ENCODE assay signal across 22 cellular contexts in genomic region chr7:25922296-25922695, GRCh38.
"Had no signal": no experiment of that assay in that cellular context is flagged by ENCODE, and none has a peak within 500 bp of the region (broad histone marks: within the 10 kb centered on the region; RNA-seq: fewer than 3 reads in every experiment).

No MANE protein-coding gene starts in this region.

- H3K27me3 ChIP-seq: brain microvascular endothelial cell, colonic mucosa, hepatocyte, pancreas, right lobe of liver, testis, upper lobe of left lung had no signal

- H3K4me3 ChIP-seq: colonic mucosa, esophagus squamous epithelium, hepatocyte, lower lobe of right lung, pancreas, right lobe of liver, testis, upper lobe of left lung had no signal

- H3K4me2 ChIP-seq: hepatocyte had no signal

- H3K27ac ChIP-seq: brain microvascular endothelial cell, colonic mucosa, esophagus squamous epithelium, hepatocyte, lower lobe of right lung, neutrophil, pancreas, right lobe of liver, testis, upper lobe of left lung had no signal

- H3K4me1 ChIP-seq: colonic mucosa, lower lobe of right lung, right lobe of liver, testis, upper lobe of left lung had no signal

- H3K9me3 ChIP-seq: colonic mucosa, neutrophil, pancreas, testis had no signal

- H3K36me3 ChIP-seq: brain microvascular endothelial cell, colonic mucosa, esophagus squamous epithelium, lower lobe of right lung, neutrophil, pancreas, right lobe of liver, upper lobe of left lung had no signal

- H3K79me2 ChIP-seq: hepatocyte had no signal

- ATAC-seq: activated CD4-positive, alpha-beta T cell treated with anti-CD3 and anti-CD28 coated beads for 36 hours; activated T-helper 17 cell treated with anti-CD3 and anti-CD28 coated beads, Interleukin-2, amount 50 U/mL, for 72 hours; left colon; lower lobe of right lung; natural killer cell treated with Interleukin-12 subunit alpha and Interleukin-12 subunit beta and Interleukin-15 and Interleukin-18, amount 100 ng/mL, for 72 hours; pancreas; right lobe of liver; stimulated activated memory B cell treated with anti-CD40 and anti-IgM and Interleukin-4, amounts not matched to agents 10 μg/mL and 1 μg/mL and 100 μg/mL, for 72 hours; WTC11 had no signal

- FAIRE-seq: endometrium, pancreas, TTC549 had no signal

- H2AFZ ChIP-seq: hepatocyte had no signal

- DNase-seq: activated CD4-positive, alpha-beta T cell treated with anti-CD3 and anti-CD28 coated beads for 36 hours; activated CD4-positive, alpha-beta T cell treated with anti-CD3 and anti-CD28 coated beads, Interleukin-2, amount 50 U/mL, for 48 hours; activated naive CD4-positive, alpha-beta T cell treated with Interleukin-2 at 50 U/mL for 16 hours; anterior cingulate cortex; brain microvascular endothelial cell; colonic mucosa; esophagus squamous epithelium; left colon; lower lobe of right lung; pancreas; right lobe of liver; stimulated activated CD4-positive, alpha-beta T cell treated with anti-CD3 and anti-CD28 coated beads, Interleukin-4, amount 100 ng/mL, for 24 hours; testis; upper lobe of left lung had no signal
